Comparison of ENCODE assay signal across 25 cellular contexts in the genomic region with DNA sequence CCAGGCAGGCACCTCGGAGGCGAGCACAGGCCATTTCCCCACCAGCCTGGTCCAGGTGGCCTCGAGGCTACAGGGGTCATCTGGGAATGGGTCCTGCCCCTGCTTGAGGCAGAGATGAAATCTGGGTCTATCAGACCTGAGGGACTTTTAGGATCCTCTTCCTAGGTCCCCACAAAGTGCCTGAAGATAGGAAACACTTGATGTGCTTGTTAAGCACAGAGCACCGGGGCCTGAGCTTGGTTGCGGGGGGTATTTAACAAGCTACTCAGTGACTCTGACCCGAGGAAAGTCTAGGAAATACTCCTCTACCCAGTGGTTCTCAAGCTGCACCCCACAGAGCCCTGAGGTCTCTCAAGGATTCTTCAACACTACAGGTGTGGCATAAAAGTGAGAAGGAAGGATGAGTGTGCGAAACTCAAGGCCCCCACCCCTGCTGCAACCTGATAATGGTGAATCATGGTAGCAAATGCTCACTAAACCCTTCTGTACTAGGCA.
"Had no signal": no experiment of that assay in that cellular context is flagged by ENCODE, and none has a peak within 500 bp of the region (broad histone marks: within the 10 kb centered on the region; RNA-seq: fewer than 3 reads in every experiment).

No MANE protein-coding gene starts in this region.

- H3K27me3 Mint-ChIP-seq: activated CD4-positive, alpha-beta T cell treated with anti-CD3 and anti-CD28 coated beads for 36 hours had no signal

- H3K36me3 ChIP-seq: cardiac muscle cell, esophagus squamous epithelium, left lung, tibial nerve had no signal

- H3K36me3 Mint-ChIP-seq: activated naive CD8-positive, alpha-beta T cell treated with anti-CD3 and anti-CD28 coated beads, Interleukin-2, amount 10 ng/mL, durations not matched to agents 7 days and 5 days; naive thymus-derived CD4-positive, alpha-beta T cell; stimulated activated effector memory CD8-positive, alpha-beta T cell treated with anti-CD3 and anti-CD28 coated beads, Interleukin-12 subunit alpha, Interleukin-12 subunit beta, amount 100 ng/mL, for 72 hours had no signal

- H3K27ac ChIP-seq: cardiac muscle cell, esophagus squamous epithelium, left lung had no signal

- H3K4me1 ChIP-seq: esophagus squamous epithelium, left lung had no signal

- H3K9me3 Mint-ChIP-seq: activated B cell treated with CpG ODN at 0.5 μM for 24 hours; activated naive CD4-positive, alpha-beta T cell treated with anti-CD3 and anti-CD28 coated beads for 36 hours; activated T-cell treated with anti-CD3 and anti-CD28 coated beads, Interleukin-2, amount 50 U/mL, for 72 hours; neural crest cell; stimulated activated effector memory CD8-positive, alpha-beta T cell treated with anti-CD3 and anti-CD28 coated beads, Interleukin-12 subunit alpha, Interleukin-12 subunit beta, amount 100 ng/mL, for 72 hours; stimulated activated naive CD8-positive, alpha-beta T cell treated with anti-CD3 and anti-CD28 coated beads, Interleukin-15, amount 100 ng/mL, for 72 hours; T-helper 1 cell treated with Interleukin-12 subunit alpha and Interleukin-12 subunit beta and Interleukin-4 antibody, amounts not matched to agents 30 μg/mL and 1 μg/mL, for 36 hours had no signal

- H3K27ac Mint-ChIP-seq: activated B cell treated with CpG ODN at 0.5 μM for 24 hours; activated CD4-positive, alpha-beta T cell treated with anti-CD3 and anti-CD28 coated beads for 36 hours; activated naive CD4-positive, alpha-beta T cell treated with anti-CD3 and anti-CD28 coated beads for 36 hours; activated naive CD8-positive, alpha-beta T cell treated with anti-CD3 and anti-CD28 coated beads, Interleukin-2, amount 10 ng/mL, durations not matched to agents 7 days and 5 days; activated T-cell treated with anti-CD3 and anti-CD28 coated beads, Interleukin-2, amount 50 U/mL, for 72 hours; naive thymus-derived CD4-positive, alpha-beta T cell; progenitor cell of endocrine pancreas; stimulated activated effector memory CD8-positive, alpha-beta T cell treated with anti-CD3 and anti-CD28 coated beads, Interleukin-12 subunit alpha, Interleukin-12 subunit beta, amount 100 ng/mL, for 72 hours; stimulated activated naive CD8-positive, alpha-beta T cell treated with anti-CD3 and anti-CD28 coated beads, Interleukin-15, amount 100 ng/mL, for 72 hours; T-helper 1 cell treated with Interleukin-12 subunit alpha and Interleukin-12 subunit beta and Interleukin-4 antibody, amounts not matched to agents 30 μg/mL and 1 μg/mL, for 36 hours had no signal

- H3K4me1 Mint-ChIP-seq: activated B cell treated with CpG ODN at 0.5 μM for 24 hours; activated CD4-positive, alpha-beta T cell treated with anti-CD3 and anti-CD28 coated beads for 36 hours; activated naive CD8-positive, alpha-beta T cell treated with anti-CD3 and anti-CD28 coated beads, Interleukin-2, amount 10 ng/mL, durations not matched to agents 7 days and 5 days; stimulated activated effector memory CD8-positive, alpha-beta T cell treated with anti-CD3 and anti-CD28 coated beads, Interleukin-12 subunit alpha, Interleukin-12 subunit beta, amount 100 ng/mL, for 72 hours had no signal

- H3K9me3 ChIP-seq: esophagus squamous epithelium, left lung, tibial nerve had no signal

- DNase-seq: activated B cell treated with CpG ODN at 0.5 μM for 24 hours; activated CD4-positive, alpha-beta T cell treated with anti-CD3 and anti-CD28 coated beads for 36 hours; activated CD4-positive, alpha-beta T cell treated with anti-CD3 and anti-CD28 coated beads, Interleukin-2, amount 50 U/mL, for 4 hours; activated CD8-positive, alpha-beta memory T cell treated with anti-CD3 and anti-CD28 coated beads, Interleukin-2, amount 50 U/mL, for 48 hours; activated effector memory CD4-positive, alpha-beta T cell treated with Interleukin-2 at 50 U/mL for 16 hours; activated naive CD4-positive, alpha-beta T cell treated with anti-CD3 and anti-CD28 coated beads for 36 hours; activated naive CD8-positive, alpha-beta T cell treated with anti-CD3 and anti-CD28 coated beads, Interleukin-2, amount 10 ng/mL, durations not matched to agents 7 days and 5 days; activated T-cell treated with anti-CD3 and anti-CD28 coated beads, Interleukin-2, amount 50 U/mL, for 72 hours; amniotic stem cell; dermis blood vessel endothelial cell; effector memory CD4-positive, alpha-beta T cell; esophagus squamous epithelium; left lung; naive thymus-derived CD4-positive, alpha-beta T cell; right cardiac atrium; stimulated activated CD4-positive, alpha-beta T cell treated with anti-CD3 and anti-CD28 coated beads, Interleukin-1b, Interleukin-23, amount 100 ng/mL, for 48 hours; stimulated activated naive CD8-positive, alpha-beta T cell treated with anti-CD3 and anti-CD28 coated beads, Interleukin-15, amount 100 ng/mL, for 72 hours had no signal

- H3K4me3 Mint-ChIP-seq: activated B cell treated with CpG ODN at 0.5 μM for 24 hours; activated CD4-positive, alpha-beta T cell treated with anti-CD3 and anti-CD28 coated beads for 36 hours; activated naive CD4-positive, alpha-beta T cell treated with anti-CD3 and anti-CD28 coated beads for 36 hours; activated naive CD8-positive, alpha-beta T cell treated with anti-CD3 and anti-CD28 coated beads, Interleukin-2, amount 10 ng/mL, durations not matched to agents 7 days and 5 days; activated T-cell treated with anti-CD3 and anti-CD28 coated beads, Interleukin-2, amount 50 U/mL, for 72 hours; naive thymus-derived CD4-positive, alpha-beta T cell; neural crest cell; stimulated activated effector memory CD8-positive, alpha-beta T cell treated with anti-CD3 and anti-CD28 coated beads, Interleukin-12 subunit alpha, Interleukin-12 subunit beta, amount 100 ng/mL, for 72 hours; stimulated activated naive CD8-positive, alpha-beta T cell treated with anti-CD3 and anti-CD28 coated beads, Interleukin-15, amount 100 ng/mL, for 72 hours; T-helper 1 cell treated with Interleukin-12 subunit alpha and Interleukin-12 subunit beta and Interleukin-4 antibody, amounts not matched to agents 30 μg/mL and 1 μg/mL, for 36 hours had no signal

- H3K27me3 ChIP-seq: cardiac muscle cell, left lung, tibial nerve had no signal

- H3K4me3 ChIP-seq: cardiac muscle cell, esophagus squamous epithelium, left lung, skin epidermis, tibial nerve had no signal

- ATAC-seq: activated CD4-positive, alpha-beta T cell treated with anti-CD3 and anti-CD28 coated beads for 36 hours; activated T-cell treated with anti-CD3 and anti-CD28 coated beads, Interleukin-2, amount 50 U/mL, for 72 hours; left lung; naive thymus-derived CD4-positive, alpha-beta T cell; stimulated activated effector memory CD8-positive, alpha-beta T cell treated with anti-CD3 and anti-CD28 coated beads, Interleukin-12 subunit alpha, Interleukin-12 subunit beta, amount 100 ng/mL, for 72 hours; stimulated activated naive CD8-positive, alpha-beta T cell treated with anti-CD3 and anti-CD28 coated beads, Interleukin-15, amount 100 ng/mL, for 72 hours had no signal

- FAIRE-seq: endothelial cell of umbilical vein had no signal
